Comparison of ENCODE assay signal across 8 cellular contexts in genomic region chr9:6584881-6585597, GRCh38.
A peak's percentile ranks its signal among the peaks of the same experiment; 100 is the strongest.
DNase-seq lines count a peak whose midpoint lies in the region; ATAC-seq and TF ChIP-seq lines count a peak whose summit lies in the region.

No MANE protein-coding gene starts in this region.

- H3K27me3 ChIP-seq in mesenchymal stem cell (ENCODE audit: control insufficient read depth in 1 of 2, insufficient read depth in 1 of 2, low read length in 2 of 2): peaks cover under 1 to 7% of the 10 kb centered on the region in 2 experiments

- no peak overlapping the region for H3K4ac ChIP-seq in mesenchymal stem cell (ENCODE audit: low read depth in 1 of 2, low read length in 2 of 2)

- ATAC-seq in GM19328 (IDR thresholded peaks at IDR 0.05; ENCODE audit: unreplicated experiment): no peak

- no peaks in the 10 kb centered on the region for H3K36me3 Mint-ChIP-seq in MCF 10A (ENCODE audit: insufficient read depth, unreplicated experiment)

- WGBS in mesenchymal stem cell: 33% methylated on average over 3 of the region's 5 CpGs

- no peak overlapping the region for H3K4me3 Mint-ChIP-seq in MCF 10A (ENCODE audit: unreplicated experiment)

- POLR2A ChIA-PET in MCF 10A (lab: Yijun Ruan, JAX): interaction anchor here (0.9 to 1.3 kb wide), 5 partner anchors 55 to 97 kb away, joined by 3 to 5 read pairs (median 4); partner anchors contain the start of gene GLDC

- no peak overlapping the region for H2AFZ ChIP-seq in mesenchymal stem cell (ENCODE audit: low read depth, low read length)

- peak; percentile 38 for TF ChIP-seq CTCF in MCF 10A (IDR thresholded peaks at IDR 0.05; ENCODE audit: unreplicated experiment)

- peak overlapping the region; percentile 30 for H3K9ac ChIP-seq in mesenchymal stem cell (ENCODE audit: low read length)

- H3K4me1 ChIP-seq in mesenchymal stem cell (ENCODE audit: control insufficient read depth, insufficient read depth, low read depth, low read length): no peaks in the 10 kb centered on the region

- no TSS peak for BruUV-seq in MCF 10A (replicated peaks; lab: Mats Ljungman, UMichigan)

- no peaks in the 10 kb centered on the region for H3K36me3 ChIP-seq in mesenchymal stem cell (ENCODE audit: control insufficient read depth in 1 of 2, insufficient read depth in 2 of 2, low read depth in 1 of 2, low read length in 2 of 2)

- H3K79me1 ChIP-seq in mesenchymal stem cell (replicated peaks; ENCODE audit: low read length, poor library complexity, severe bottlenecking): no peaks in the 10 kb centered on the region

- no peak overlapping the region for H3K27ac ChIP-seq in mesenchymal stem cell (ENCODE audit: low read length, poor library complexity, severe bottlenecking)

- intact Hi-C loops in MCF 10A (cut with micrococcal nuclease): loop anchor here (1.0 kb wide), 2 partner anchors 82 to 154 kb away; no protein-coding TSS in a partner anchor

- H2BK12ac ChIP-seq in mesenchymal stem cell (ENCODE audit: low read length in 2 of 2): no peak overlapping the region

- no peak overlapping the region for H3K27ac Mint-ChIP-seq in MCF 10A (ENCODE audit: low read depth, unreplicated experiment)

- H2AK5ac ChIP-seq in mesenchymal stem cell (ENCODE audit: low read length, severe bottlenecking): no peak overlapping the region

- no peaks in the 10 kb centered on the region for H3K27me3 Mint-ChIP-seq in MCF 10A (ENCODE audit: insufficient read depth, unreplicated experiment)

- no peak overlapping the region for H3K18ac ChIP-seq in mesenchymal stem cell (ENCODE audit: low read depth in 1 of 2, low read length in 2 of 2)

- H3K4me1 Mint-ChIP-seq in MCF 10A (ENCODE audit: insufficient read depth, unreplicated experiment): no peaks in the 10 kb centered on the region

- no peak overlapping the region for H4K8ac ChIP-seq in mesenchymal stem cell (ENCODE audit: low read length)

- H2BK5ac ChIP-seq in mesenchymal stem cell (ENCODE audit: low read depth, low read length, poor library complexity, severe bottlenecking): no peak overlapping the region

- H3K14ac ChIP-seq in mesenchymal stem cell (ENCODE audit: low read length in 2 of 2): no peak overlapping the region

- H3K4me3 ChIP-seq in mesenchymal stem cell (ENCODE audit: insufficient read depth in 1 of 2, low read depth in 1 of 2, low read length in 2 of 2): no peak overlapping the region

- DNase-seq in NCI-H524 (lab: John Stamatoyannopoulos, UW) (peak; percentile 3 to 38), NCI-H524 treated with DMSO at 0.1 percent for 48 hours (lab: John Stamatoyannopoulos, UW) (no peak), NCI-H1105 treated with DMSO at 0.1 percent for 48 hours (lab: John Stamatoyannopoulos, UW) (peak; percentile 19), MCF 10A (ENCODE audit: unreplicated experiment) (peak; percentile 40), mesenchymal stem cell (peak; percentile 37)
- DNase-seq in activated naive CD4-positive, alpha-beta T cell (lab: John Stamatoyannopoulos, UW): no peak
- no peak for DNase-seq in activated CD4-positive, alpha-beta T cell treated with anti-CD3 and anti-CD28 coated beads, Interleukin-2, amount 50 U/mL, for 48 hours

- H2BK15ac ChIP-seq in mesenchymal stem cell (ENCODE audit: low read depth, poor library complexity, severe bottlenecking): no peak overlapping the region

- no peak overlapping the region for H3K4me2 ChIP-seq in mesenchymal stem cell (ENCODE audit: low read length, poor library complexity, severe bottlenecking)

- H3K23ac ChIP-seq in mesenchymal stem cell (ENCODE audit: low read length in 2 of 2): no peak overlapping the region

- H3K9me3 Mint-ChIP-seq in MCF 10A (ENCODE audit: unreplicated experiment): no peaks in the 10 kb centered on the region

- no peaks in the 10 kb centered on the region for H3K9me3 ChIP-seq in mesenchymal stem cell (ENCODE audit: control insufficient read depth, low read length)

- H4K91ac ChIP-seq in mesenchymal stem cell (ENCODE audit: low read length): no peak overlapping the region

- H2BK120ac ChIP-seq in mesenchymal stem cell (ENCODE audit: low read depth, low read length): no peak overlapping the region

- CTCF ChIA-PET in MCF 10A (lab: Yijun Ruan, JAX): interaction anchor here (0.6 to 9.9 kb wide), 36 partner anchors 8 to 689 kb away, joined by 3 to 248 read pairs (median 4); partner anchors contain the start of gene UHRF2

Comparison
In these comparisons a context has a peak if more than half of its experiments do, and no peak if none do; other contexts are left out.
1. DNase-seq: peak in NCI-H524 (2 of 2), NCI-H1105 treated with DMSO at 0.1 percent for 48 hours (single experiment), MCF 10A (single experiment) and mesenchymal stem cell (single experiment); none in NCI-H524 treated with DMSO at 0.1 percent for 48 hours (single experiment), activated naive CD4-positive, alpha-beta T cell (0 of 4) and activated CD4-positive, alpha-beta T cell treated with anti-CD3 and anti-CD28 coated beads, Interleukin-2, amount 50 U/mL, for 48 hours (0 of 2).